ENCODE assay signal across 26 cellular contexts in genomic region chr7:107072133-107072532, GRCh38. TPM values are rescaled to one million over a fixed set of nuclear protein-coding genes. Genes with fewer than 3 reads are reported as not detected.
"Had no signal": no experiment of that assay in that cellular context is flagged by ENCODE, and none has a peak within 500 bp of the region (broad histone marks: within the 10 kb centered on the region; RNA-seq: fewer than 3 reads in every experiment).

No MANE protein-coding gene starts in this region.

- H3K36me3 ChIP-seq: colonic mucosa, esophagus muscularis mucosa, esophagus squamous epithelium, gastrocnemius medialis, gastroesophageal sphincter, heart left ventricle, heart right ventricle had no signal

- FAIRE-seq: endothelial cell of umbilical vein had no signal

- DNase-seq: colonic mucosa; cortex of kidney; dermis blood vessel endothelial cell; dorsolateral prefrontal cortex; effector CD4-positive, alpha-beta T cell; effector CD8-positive, alpha-beta T cell; effector memory CD4-positive, alpha-beta T cell; effector memory CD8-positive, alpha-beta T cell; endodermal cell; erythroblast; esophagus squamous epithelium; foreskin fibroblast; foreskin keratinocyte; foreskin melanocyte; gastrocnemius medialis; glutamatergic neuron; head of caudate nucleus; heart left ventricle; heart right ventricle had no signal

- H3K4me1 ChIP-seq: colonic mucosa, foreskin keratinocyte, gastrocnemius medialis had no signal

- ATAC-seq: effector memory CD8-positive, alpha-beta T cell; esophagus mucosa; foreskin keratinocyte; gastrocnemius medialis; gastroesophageal sphincter; heart left ventricle; heart right ventricle had no signal

- H3K79me2 ChIP-seq: hepatocyte had no signal

- H3K27me3 ChIP-seq: colonic mucosa, dorsolateral prefrontal cortex, esophagus muscularis mucosa, esophagus squamous epithelium, gastrocnemius medialis, gastroesophageal sphincter, heart left ventricle, heart right ventricle, hepatocyte had no signal

- H3K4me3 ChIP-seq: colonic mucosa, coronary artery, esophagus muscularis mucosa, esophagus squamous epithelium, gastrocnemius medialis, gastroesophageal sphincter, heart left ventricle, heart right ventricle, hepatocyte had no signal

- H3K27ac ChIP-seq: colonic mucosa, coronary artery, epithelial cell of prostate, esophagus muscularis mucosa, esophagus squamous epithelium, foreskin keratinocyte, gastrocnemius medialis, gastroesophageal sphincter, heart left ventricle, heart right ventricle, hepatocyte had no signal

- H2AFZ ChIP-seq: hepatocyte had no signal

- H3K9me3 ChIP-seq: colonic mucosa, esophagus muscularis mucosa, esophagus squamous epithelium, gastrocnemius medialis, gastroesophageal sphincter, heart left ventricle, heart right ventricle had no signal

- H3K4me2 ChIP-seq: hepatocyte had no signal

RNA-seq across cellular contexts. Expression of gene PRKAR2B, which starts 27.6 kb away (rescaled TPM):
- total RNA-seq: foreskin keratinocyte had no signal
- polyA plus RNA-seq: foreskin keratinocyte had no signal
